In the genomic region with DNA sequence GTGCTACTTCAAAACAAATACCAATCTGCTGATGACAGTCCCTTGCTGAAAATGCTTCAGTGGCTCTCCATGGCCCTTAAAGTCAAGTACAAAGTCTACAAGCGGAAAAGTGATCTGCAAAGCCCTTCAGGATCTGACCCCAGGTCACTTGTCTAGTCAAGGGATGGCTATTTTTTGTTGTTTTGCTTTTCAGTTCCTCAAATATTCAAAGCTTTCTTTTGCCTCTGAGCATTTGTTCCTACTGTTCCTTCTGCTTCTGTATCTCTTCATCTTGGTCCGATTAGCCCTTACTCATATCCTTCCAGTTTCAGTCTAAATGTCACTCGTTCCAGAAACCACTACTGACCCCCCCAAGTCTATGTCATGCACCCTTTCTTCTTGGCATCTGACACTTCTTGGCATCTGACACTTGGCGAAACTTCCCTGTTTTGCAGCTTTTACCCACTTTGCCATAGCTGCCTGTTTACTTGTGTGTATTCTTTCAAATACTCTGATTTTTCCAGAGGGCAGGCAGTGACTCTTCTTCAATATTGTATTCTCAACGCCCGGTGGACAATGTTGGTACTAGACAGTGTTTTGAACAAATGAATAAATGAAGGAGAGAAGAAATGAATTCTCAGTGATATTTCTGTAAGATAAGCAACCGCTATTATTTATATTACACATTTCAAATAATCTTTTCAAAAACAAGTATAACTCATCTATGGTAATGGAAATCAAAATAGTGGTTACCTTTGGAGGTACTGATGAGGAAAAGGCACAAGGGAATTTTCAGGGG, we compare ENCODE assay signal across 1 cellular context.
TF ChIP-seq lines count a peak whose summit lies in the region.

No MANE protein-coding gene starts in this region.

TF ChIP-seq in GM12878, 131 proteins besides CTCF, POLR2A, EP300 and RAD21 (continued from another document):
- TF ChIP-seq NR2C1 (IDR thresholded peaks at IDR 0.05) = no peak
- no peak for TF ChIP-seq ATF7 (IDR thresholded peaks at IDR 0.05; ENCODE audit: low read depth)
- TF ChIP-seq NBN (IDR thresholded peaks at IDR 0.05) = peak; percentile 76
- peak; percentile 61 for TF ChIP-seq MEF2B (IDR thresholded peaks at IDR 0.05; ENCODE audit: partially characterized antibody, poor library complexity, severe bottlenecking)
- TF ChIP-seq PAX5 (IDR thresholded peaks at IDR 0.05; ENCODE audit: borderline replicate concordance, low read depth, low read length) = no peak
- TF ChIP-seq, protein P1, sequence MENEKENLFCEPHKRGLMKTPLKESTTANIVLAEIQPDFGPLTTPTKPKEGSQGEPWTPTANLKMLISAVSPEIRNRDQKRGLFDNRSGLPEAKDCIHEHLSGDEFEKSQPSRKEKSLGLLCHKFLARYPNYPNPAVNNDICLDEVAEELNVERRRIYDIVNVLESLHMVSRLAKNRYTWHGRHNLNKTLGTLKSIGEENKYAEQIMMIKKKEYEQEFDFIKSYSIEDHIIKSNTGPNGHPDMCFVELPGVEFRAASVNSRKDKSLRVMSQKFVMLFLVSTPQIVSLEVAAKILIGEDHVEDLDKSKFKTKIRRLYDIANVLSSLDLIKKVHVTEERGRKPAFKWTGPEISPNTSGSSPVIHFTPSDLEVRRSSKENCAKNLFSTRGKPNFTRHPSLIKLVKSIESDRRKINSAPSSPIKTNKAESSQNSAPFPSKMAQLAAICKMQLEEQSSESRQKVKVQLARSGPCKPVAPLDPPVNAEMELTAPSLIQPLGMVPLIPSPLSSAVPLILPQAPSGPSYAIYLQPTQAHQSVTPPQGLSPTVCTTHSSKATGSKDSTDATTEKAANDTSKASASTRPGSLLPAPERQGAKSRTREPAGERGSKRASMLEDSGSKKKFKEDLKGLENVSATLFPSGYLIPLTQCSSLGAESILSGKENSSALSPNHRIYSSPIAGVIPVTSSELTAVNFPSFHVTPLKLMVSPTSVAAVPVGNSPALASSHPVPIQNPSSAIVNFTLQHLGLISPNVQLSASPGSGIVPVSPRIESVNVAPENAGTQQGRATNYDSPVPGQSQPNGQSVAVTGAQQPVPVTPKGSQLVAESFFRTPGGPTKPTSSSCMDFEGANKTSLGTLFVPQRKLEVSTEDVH (IDR thresholded peaks at IDR 0.05; ENCODE audit: low read depth, partially characterized antibody) = no peak
- TF ChIP-seq RELA (IDR thresholded peaks at IDR 0.05; ENCODE audit: borderline replicate concordance, partially characterized antibody) = no peak
- TF ChIP-seq, protein P2, sequence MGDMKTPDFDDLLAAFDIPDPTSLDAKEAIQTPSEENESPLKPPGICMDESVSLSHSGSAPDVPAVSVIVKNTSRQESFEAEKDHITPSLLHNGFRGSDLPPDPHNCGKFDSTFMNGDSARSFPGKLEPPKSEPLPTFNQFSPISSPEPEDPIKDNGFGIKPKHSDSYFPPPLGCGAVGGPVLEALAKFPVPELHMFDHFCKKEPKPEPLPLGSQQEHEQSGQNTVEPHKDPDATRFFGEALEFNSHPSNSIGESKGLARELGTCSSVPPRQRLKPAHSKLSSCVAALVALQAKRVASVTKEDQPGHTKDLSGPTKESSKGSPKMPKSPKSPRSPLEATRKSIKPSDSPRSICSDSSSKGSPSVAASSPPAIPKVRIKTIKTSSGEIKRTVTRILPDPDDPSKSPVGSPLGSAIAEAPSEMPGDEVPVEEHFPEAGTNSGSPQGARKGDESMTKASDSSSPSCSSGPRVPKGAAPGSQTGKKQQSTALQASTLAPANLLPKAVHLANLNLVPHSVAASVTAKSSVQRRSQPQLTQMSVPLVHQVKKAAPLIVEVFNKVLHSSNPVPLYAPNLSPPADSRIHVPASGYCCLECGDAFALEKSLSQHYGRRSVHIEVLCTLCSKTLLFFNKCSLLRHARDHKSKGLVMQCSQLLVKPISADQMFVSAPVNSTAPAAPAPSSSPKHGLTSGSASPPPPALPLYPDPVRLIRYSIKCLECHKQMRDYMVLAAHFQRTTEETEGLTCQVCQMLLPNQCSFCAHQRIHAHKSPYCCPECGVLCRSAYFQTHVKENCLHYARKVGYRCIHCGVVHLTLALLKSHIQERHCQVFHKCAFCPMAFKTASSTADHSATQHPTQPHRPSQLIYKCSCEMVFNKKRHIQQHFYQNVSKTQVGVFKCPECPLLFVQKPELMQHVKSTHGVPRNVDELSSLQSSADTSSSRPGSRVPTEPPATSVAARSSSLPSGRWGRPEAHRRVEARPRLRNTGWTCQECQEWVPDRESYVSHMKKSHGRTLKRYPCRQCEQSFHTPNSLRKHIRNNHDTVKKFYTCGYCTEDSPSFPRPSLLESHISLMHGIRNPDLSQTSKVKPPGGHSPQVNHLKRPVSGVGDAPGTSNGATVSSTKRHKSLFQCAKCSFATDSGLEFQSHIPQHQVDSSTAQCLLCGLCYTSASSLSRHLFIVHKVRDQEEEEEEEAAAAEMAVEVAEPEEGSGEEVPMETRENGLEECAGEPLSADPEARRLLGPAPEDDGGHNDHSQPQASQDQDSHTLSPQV (IDR thresholded peaks at IDR 0.05) = no peak
- TF ChIP-seq NRF1 (conservative IDR thresholded peaks at IDR 0.05; ENCODE audit: low read depth, low read length) = no peak
- TF ChIP-seq, protein P3, sequence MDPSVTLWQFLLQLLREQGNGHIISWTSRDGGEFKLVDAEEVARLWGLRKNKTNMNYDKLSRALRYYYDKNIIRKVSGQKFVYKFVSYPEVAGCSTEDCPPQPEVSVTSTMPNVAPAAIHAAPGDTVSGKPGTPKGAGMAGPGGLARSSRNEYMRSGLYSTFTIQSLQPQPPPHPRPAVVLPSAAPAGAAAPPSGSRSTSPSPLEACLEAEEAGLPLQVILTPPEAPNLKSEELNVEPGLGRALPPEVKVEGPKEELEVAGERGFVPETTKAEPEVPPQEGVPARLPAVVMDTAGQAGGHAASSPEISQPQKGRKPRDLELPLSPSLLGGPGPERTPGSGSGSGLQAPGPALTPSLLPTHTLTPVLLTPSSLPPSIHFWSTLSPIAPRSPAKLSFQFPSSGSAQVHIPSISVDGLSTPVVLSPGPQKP (IDR thresholded peaks at IDR 0.05; ENCODE audit: low read depth, low read length) = no peak
- TF ChIP-seq RBBP5 (conservative IDR thresholded peaks at IDR 0.05) = no peak
- TF ChIP-seq, protein P4, sequence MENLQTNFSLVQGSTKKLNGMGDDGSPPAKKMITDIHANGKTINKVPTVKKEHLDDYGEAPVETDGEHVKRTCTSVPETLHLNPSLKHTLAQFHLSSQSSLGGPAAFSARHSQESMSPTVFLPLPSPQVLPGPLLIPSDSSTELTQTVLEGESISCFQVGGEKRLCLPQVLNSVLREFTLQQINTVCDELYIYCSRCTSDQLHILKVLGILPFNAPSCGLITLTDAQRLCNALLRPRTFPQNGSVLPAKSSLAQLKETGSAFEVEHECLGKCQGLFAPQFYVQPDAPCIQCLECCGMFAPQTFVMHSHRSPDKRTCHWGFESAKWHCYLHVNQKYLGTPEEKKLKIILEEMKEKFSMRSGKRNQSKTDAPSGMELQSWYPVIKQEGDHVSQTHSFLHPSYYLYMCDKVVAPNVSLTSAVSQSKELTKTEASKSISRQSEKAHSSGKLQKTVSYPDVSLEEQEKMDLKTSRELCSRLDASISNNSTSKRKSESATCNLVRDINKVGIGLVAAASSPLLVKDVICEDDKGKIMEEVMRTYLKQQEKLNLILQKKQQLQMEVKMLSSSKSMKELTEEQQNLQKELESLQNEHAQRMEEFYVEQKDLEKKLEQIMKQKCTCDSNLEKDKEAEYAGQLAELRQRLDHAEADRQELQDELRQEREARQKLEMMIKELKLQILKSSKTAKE (IDR thresholded peaks at IDR 0.05; ENCODE audit: low read depth, poor library complexity, severe bottlenecking) = peak; percentile 91
- TF ChIP-seq TBL1XR1 (IDR thresholded peaks at IDR 0.05; ENCODE audit: low read depth, low read length) = peak; percentile 33; the same call in 1 of the 2 replicates
- peak; percentile 82 for TF ChIP-seq SPI1 (IDR thresholded peaks at IDR 0.05; ENCODE audit: borderline replicate concordance, insufficient read depth, low read depth, low read length)
- TF ChIP-seq EGR1 (IDR thresholded peaks at IDR 0.05; ENCODE audit: borderline replicate concordance in 1 of 2, low read depth in 2 of 2, low read length in 2 of 2) = no peak
- peak; percentile 64 for TF ChIP-seq DPF2 (IDR thresholded peaks at IDR 0.05)
- 0 out of 2 replicates have a peak, but pooled peaks have one; percentile 17 for TF ChIP-seq MTA2 (IDR thresholded peaks at IDR 0.05; ENCODE audit: low read depth)
